20 cellular contexts compared by ENCODE assay signal in the genomic region with DNA sequence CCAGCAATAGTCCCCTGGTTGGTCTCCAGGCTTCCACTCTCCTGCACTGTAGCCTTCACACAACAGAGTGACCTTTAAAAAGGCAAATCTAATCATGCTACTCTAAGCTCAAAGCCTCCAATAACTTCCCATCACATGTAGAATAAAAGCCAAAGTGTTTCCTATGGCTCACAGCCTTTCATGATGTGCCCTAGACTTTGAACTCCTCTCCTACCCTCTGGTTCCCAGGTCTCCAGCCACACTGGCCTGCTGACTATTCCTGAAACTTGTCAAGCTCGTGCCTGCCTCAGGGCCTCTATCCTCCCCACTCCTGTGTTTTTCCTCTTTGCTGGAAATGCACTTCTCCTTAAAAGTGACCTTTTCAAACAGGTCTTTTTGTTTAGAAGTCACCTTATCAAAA. TPM values are rescaled to one million over a fixed set of nuclear protein-coding genes. Genes with fewer than 3 reads are reported as not detected.
DNase-seq lines count a peak whose midpoint lies in the region; ATAC-seq and TF ChIP-seq lines count a peak whose summit lies in the region.
"Had no signal": no experiment of that assay in that cellular context is flagged by ENCODE, and none has a peak within 500 bp of the region (broad histone marks: within the 10 kb centered on the region; RNA-seq: fewer than 3 reads in every experiment).

No MANE protein-coding gene starts in this region.

- CTCF ChIA-PET in Calu3 (lab: Charles Lee), result no interaction called here

- no peak for ATAC-seq in GM21528 (IDR thresholded peaks at IDR 0.05; ENCODE audit: low FRiP score, unreplicated experiment)
- ATAC-seq: activated naive CD4-positive, alpha-beta T cell treated with anti-CD3 and anti-CD28 coated beads, Interleukin-2, amount 50 U/mL, for 72 hours; CD8-positive, alpha-beta T cell; GM23338; heart right ventricle; stimulated activated effector memory CD8-positive, alpha-beta T cell treated with anti-CD3 and anti-CD28 coated beads, Interleukin-12 subunit alpha, Interleukin-12 subunit beta, amount 100 ng/mL, for 72 hours had no signal

- H3K4me1 Mint-ChIP-seq in Calu3 (ENCODE audit: low read depth, unreplicated experiment) (peaks cover 25% of the 10 kb centered on the region), glutamatergic neuron (ENCODE audit: low read depth, unreplicated experiment) (peaks cover 7% of the 10 kb centered on the region), progenitor cell of endocrine pancreas (ENCODE audit: low read depth) (peaks cover 23% of the 10 kb centered on the region)

- H3K4me3 Mint-ChIP-seq in Calu3 (ENCODE audit: low read depth, unreplicated experiment), result no peak overlapping the region
- no peak overlapping the region for H3K4me3 Mint-ChIP-seq in glutamatergic neuron (ENCODE audit: unreplicated experiment)
- no peak overlapping the region for H3K4me3 Mint-ChIP-seq in progenitor cell of endocrine pancreas (ENCODE audit: low read depth)
- H3K4me3 Mint-ChIP-seq: CD8-positive, alpha-beta T cell; GM23338; stimulated activated effector memory CD8-positive, alpha-beta T cell treated with anti-CD3 and anti-CD28 coated beads, Interleukin-12 subunit alpha, Interleukin-12 subunit beta, amount 100 ng/mL, for 72 hours had no signal

- H3K27me3 Mint-ChIP-seq in Calu3 (ENCODE audit: unreplicated experiment) (no peaks in the 10 kb centered on the region), glutamatergic neuron (ENCODE audit: unreplicated experiment) (peaks cover 12% of the 10 kb centered on the region), progenitor cell of endocrine pancreas (peaks cover 5% of the 10 kb centered on the region)

- intact Hi-C loops in Calu3 (cut with micrococcal nuclease; ENCODE audit: unreplicated experiment), result no loop called here

- peak overlapping the region; percentile 0; the same call in 1 of the 2 replicates for H3K4me3 ChIP-seq in LNCaP clone FGC (ENCODE audit: low read depth, low read length)
- H3K4me3 ChIP-seq: dorsolateral prefrontal cortex, esophagus squamous epithelium, GM23338, heart right ventricle, ovary had no signal

- TF ChIP-seq CTCF in Calu3 (IDR thresholded peaks at IDR 0.05; ENCODE audit: unreplicated experiment), result no peak
- no peak for TF ChIP-seq CTCF in LNCaP clone FGC (IDR thresholded peaks at IDR 0.05; ENCODE audit: control insufficient read depth, extremely low read depth, insufficient read depth)
- TF ChIP-seq CTCF in glutamatergic neuron (IDR thresholded peaks at IDR 0.05; ENCODE audit: partially characterized antibody, unreplicated experiment), result no peak
- TF ChIP-seq CTCF in progenitor cell of endocrine pancreas (IDR thresholded peaks at IDR 0.05; ENCODE audit: unreplicated experiment), result no peak

- H3K36me3 Mint-ChIP-seq in Calu3 (ENCODE audit: insufficient read depth, unreplicated experiment) (peaks cover 20% of the 10 kb centered on the region), glutamatergic neuron (ENCODE audit: unreplicated experiment) (no peaks in the 10 kb centered on the region), progenitor cell of endocrine pancreas (ENCODE audit: insufficient read depth) (peaks cover 5% of the 10 kb centered on the region)

- H3K27ac Mint-ChIP-seq in Calu3 (ENCODE audit: unreplicated experiment), result peak overlapping the region; percentile 8
- H3K27ac Mint-ChIP-seq in glutamatergic neuron (ENCODE audit: unreplicated experiment), result peak overlapping the region; percentile 11
- H3K27ac Mint-ChIP-seq in progenitor cell of endocrine pancreas, result peak overlapping the region; percentile 41
- H3K27ac Mint-ChIP-seq: activated naive CD4-positive, alpha-beta T cell treated with anti-CD3 and anti-CD28 coated beads, Interleukin-2, amount 50 U/mL, for 72 hours; CD8-positive, alpha-beta T cell; GM23338; stimulated activated effector memory CD8-positive, alpha-beta T cell treated with anti-CD3 and anti-CD28 coated beads, Interleukin-12 subunit alpha, Interleukin-12 subunit beta, amount 100 ng/mL, for 72 hours had no signal

- no TSS peak for BruUV-seq in Calu3 (replicated peaks; lab: Mats Ljungman, UMichigan)

- DNase-seq in Calu3 (peak; percentile 7), LNCaP clone FGC (ENCODE audit: low read depth) (no peak), glutamatergic neuron (no peak), progenitor cell of endocrine pancreas (ENCODE audit: low spot score, unreplicated experiment) (no peak), T1000 (lab: John Stamatoyannopoulos, UW) (no peak), HUDEP-2 (lab: John Stamatoyannopoulos, UW; ENCODE audit: unreplicated experiment in 76 of 76) (no peak)
- no peak for DNase-seq in activated naive CD4-positive, alpha-beta T cell (lab: John Stamatoyannopoulos, UW)
- DNase-seq: CD8-positive, alpha-beta T cell; dorsolateral prefrontal cortex; esophagus squamous epithelium; heart right ventricle; kidney; MM.1S; NCI-H187; NCI-H524; ovary had no signal

- H3K9me3 Mint-ChIP-seq in Calu3 (ENCODE audit: low read depth, unreplicated experiment) (no peaks in the 10 kb centered on the region), glutamatergic neuron (ENCODE audit: unreplicated experiment) (peaks cover 10% of the 10 kb centered on the region), progenitor cell of endocrine pancreas (ENCODE audit: low read depth) (peaks cover 4% of the 10 kb centered on the region)
- H3K9me3 Mint-ChIP-seq: CD8-positive, alpha-beta T cell; stimulated activated effector memory CD8-positive, alpha-beta T cell treated with anti-CD3 and anti-CD28 coated beads, Interleukin-12 subunit alpha, Interleukin-12 subunit beta, amount 100 ng/mL, for 72 hours had no signal

RNA-seq across cellular contexts. Expression of gene MANBA, which starts 3.1 kb away (rescaled TPM):
- total RNA-seq in Calu3 (2022), result 11.7 and 13.6 TPM in 2 replicates
- total RNA-seq in glutamatergic neuron (ENCODE audit: unreplicated experiment), result 13.0 TPM
- 48.9 and 49.7 TPM in 2 replicates for total RNA-seq in progenitor cell of endocrine pancreas
